19 cellular contexts compared by ENCODE assay signal in the genomic region with DNA sequence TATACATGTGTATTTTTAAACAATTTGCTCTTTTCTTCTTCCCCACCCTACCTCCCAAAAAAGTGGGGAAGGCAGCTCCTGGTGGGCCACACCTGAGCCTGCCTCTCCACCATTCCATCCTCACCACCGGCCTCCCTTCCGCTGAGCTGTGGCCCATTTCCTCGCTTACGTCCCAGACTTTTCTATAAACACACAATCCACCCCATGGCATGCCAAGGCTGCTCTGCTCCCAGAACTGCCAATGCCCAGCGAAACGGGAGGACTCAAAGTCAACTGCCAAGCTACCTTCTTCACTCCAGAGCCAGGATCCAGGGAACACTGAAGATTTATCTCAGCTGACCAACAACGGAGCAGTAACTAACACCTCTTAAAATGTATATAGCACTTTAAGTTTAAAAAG. TPM values are rescaled to one million over a fixed set of nuclear protein-coding genes. Genes with fewer than 3 reads are reported as not detected.
A peak's percentile ranks its signal among the peaks of the same experiment; 100 is the strongest.
DNase-seq lines count a peak whose midpoint lies in the region; ATAC-seq lines count a peak whose summit lies in the region.
"Had no signal": no experiment of that assay in that cellular context is flagged by ENCODE, and none has a peak within 500 bp of the region (broad histone marks: within the 10 kb centered on the region; RNA-seq: fewer than 3 reads in every experiment).

No MANE protein-coding gene starts in this region.

- no peak for ATAC-seq in activated CD8-positive, alpha-beta T cell treated with anti-CD3 and anti-CD28 coated beads, Interleukin-2, amount 10 ng/mL, durations not matched to agents 7 days and 5 days
- no peak for ATAC-seq in memory B cell (ENCODE audit: low read depth)
- no peak for ATAC-seq in GM21423 (IDR thresholded peaks at IDR 0.05; ENCODE audit: unreplicated experiment)
- ATAC-seq: Right ventricle myocardium inferior had no signal

- H3K4me1 Mint-ChIP-seq in CD8-positive, alpha-beta memory T cell = peaks cover 52 to 63% (median 63%) of the 10 kb centered on the region in 3 donors
- H3K4me1 Mint-ChIP-seq in activated CD8-positive, alpha-beta T cell treated with anti-CD3 and anti-CD28 coated beads, Interleukin-2, amount 10 ng/mL, durations not matched to agents 7 days and 5 days (ENCODE audit: low read depth) = peaks cover 43% of the 10 kb centered on the region
- peaks cover 33% of the 10 kb centered on the region for H3K4me1 Mint-ChIP-seq in memory B cell

- H3K9me3 ChIP-seq in BLaER1 = peaks cover 22% of the 10 kb centered on the region
- no peaks in the 10 kb centered on the region for H3K9me3 ChIP-seq in CD8-positive, alpha-beta memory T cell (ENCODE audit: low read length)
- H3K9me3 ChIP-seq: HAP-1 had no signal

- peak overlapping the region; percentile 43 to 95 (median 79) for H3K4me3 Mint-ChIP-seq in CD8-positive, alpha-beta memory T cell
- H3K4me3 Mint-ChIP-seq in activated CD8-positive, alpha-beta T cell treated with anti-CD3 and anti-CD28 coated beads, Interleukin-2, amount 10 ng/mL, durations not matched to agents 7 days and 5 days = peak overlapping the region; percentile 86
- peak overlapping the region; percentile 32 for H3K4me3 Mint-ChIP-seq in memory B cell

- no peaks in the 10 kb centered on the region for H3K9me3 Mint-ChIP-seq in CD8-positive, alpha-beta memory T cell
- H3K9me3 Mint-ChIP-seq in activated CD8-positive, alpha-beta T cell treated with anti-CD3 and anti-CD28 coated beads, Interleukin-2, amount 10 ng/mL, durations not matched to agents 7 days and 5 days (ENCODE audit: insufficient read depth) = peaks cover 17% of the 10 kb centered on the region
- H3K9me3 Mint-ChIP-seq in memory B cell = no peaks in the 10 kb centered on the region

- peak overlapping the region; percentile 97; the same call in 1 of the 2 replicates for H3K4me3 ChIP-seq in BLaER1
- H3K4me3 ChIP-seq in CD8-positive, alpha-beta memory T cell (ENCODE audit: low read length) = peak overlapping the region; percentile 84
- H3K4me3 ChIP-seq: HAP-1 had no signal

- H3K36me3 ChIP-seq in BLaER1 = peaks cover 41% of the 10 kb centered on the region
- peaks cover 5% of the 10 kb centered on the region for H3K36me3 ChIP-seq in CD8-positive, alpha-beta memory T cell (ENCODE audit: insufficient read depth, low read length)
- H3K36me3 ChIP-seq: HAP-1 had no signal

- H3K4me1 ChIP-seq in BLaER1 = peaks cover 47% of the 10 kb centered on the region
- peaks cover 36% of the 10 kb centered on the region for H3K4me1 ChIP-seq in CD8-positive, alpha-beta memory T cell (ENCODE audit: insufficient read depth, low read length)

- POLR2A ChIA-PET in CD8-positive, alpha-beta memory T cell (lab: Charles Lee) = interaction anchor here (2.6 kb wide), 1 partner anchor 110 kb away, joined by 8 read pairs; the partner anchor contains the start of genes BRCA2 and ZAR1L
- POLR2A ChIA-PET in activated CD8-positive, alpha-beta T cell treated with anti-CD3 and anti-CD28 coated beads, Interleukin-2, amount 10 ng/mL, durations not matched to agents 7 days and 5 days (lab: Charles Lee) = interaction anchor here (0.8 to 4.7 kb wide), 3 partner anchors 35 to 110 kb away, joined by 4 to 64 read pairs (median 6); partner anchors contain the start of genes BRCA2 and ZAR1L

- CTCF ChIA-PET in CD8-positive, alpha-beta memory T cell (lab: Charles Lee) = interaction anchor here (1.1 to 2.2 kb wide), 3 partner anchors 10 to 17 kb away, joined by 3 to 7 read pairs (median 3); no protein-coding TSS in a partner anchor
- CTCF ChIA-PET in activated CD8-positive, alpha-beta T cell treated with anti-CD3 and anti-CD28 coated beads, Interleukin-2, amount 10 ng/mL, durations not matched to agents 7 days and 5 days (lab: Charles Lee) = interaction anchor here (1.2 to 1.8 kb wide), 2 partner anchors 10 to 110 kb away, joined by 4 to 5 read pairs; partner anchors contain the start of genes BRCA2 and ZAR1L

- no peaks in the 10 kb centered on the region for H3K27me3 Mint-ChIP-seq in CD8-positive, alpha-beta memory T cell
- no peaks in the 10 kb centered on the region for H3K27me3 Mint-ChIP-seq in activated CD8-positive, alpha-beta T cell treated with anti-CD3 and anti-CD28 coated beads, Interleukin-2, amount 10 ng/mL, durations not matched to agents 7 days and 5 days (ENCODE audit: low read depth)
- H3K27me3 Mint-ChIP-seq in memory B cell = no peaks in the 10 kb centered on the region

- H3K27ac ChIP-seq in BLaER1 = no peak overlapping the region
- H3K27ac ChIP-seq in CD8-positive, alpha-beta memory T cell (ENCODE audit: low read depth, low read length) = no peak overlapping the region
- no peak overlapping the region for H3K27ac ChIP-seq in caudate nucleus (ENCODE audit: low read depth, low read length)

- no peak for DNase-seq in CD8-positive, alpha-beta memory T cell
- no peak for DNase-seq in activated CD8-positive, alpha-beta T cell treated with anti-CD3 and anti-CD28 coated beads, Interleukin-2, amount 10 ng/mL, durations not matched to agents 7 days and 5 days
- DNase-seq in memory B cell (ENCODE audit: low spot score in 2 of 2) (no peak), LoVo (ENCODE audit: low spot score) (no peak), HK-2 (ENCODE audit: unreplicated experiment) (no peak), caudate nucleus (lab: John Stamatoyannopoulos, UW) (no peak)
- DNase-seq: activated CD4-positive, alpha-beta T cell treated with anti-CD3 and anti-CD28 coated beads for 48 hours; AML-193; foreskin melanocyte; mesendoderm; NCI-H1105; NCI-H2171 treated with DMSO at 0.1 percent for 48 hours; nucleus accumbens; stimulated activated CD4-positive, alpha-beta T cell treated with anti-CD3 and anti-CD28 coated beads, Interleukin-4, amount 100 ng/mL, for 24 hours; T-helper 9 cell had no signal

- H3K27me3 ChIP-seq in BLaER1 = no peaks in the 10 kb centered on the region
- H3K27me3 ChIP-seq in CD8-positive, alpha-beta memory T cell (ENCODE audit: insufficient read depth, low read length, poor library complexity, severe bottlenecking) = no peaks in the 10 kb centered on the region

- H3K36me3 Mint-ChIP-seq in CD8-positive, alpha-beta memory T cell = peaks cover under 1 to 51% (median 12%) of the 10 kb centered on the region in 3 donors
- H3K36me3 Mint-ChIP-seq in activated CD8-positive, alpha-beta T cell treated with anti-CD3 and anti-CD28 coated beads, Interleukin-2, amount 10 ng/mL, durations not matched to agents 7 days and 5 days (ENCODE audit: low read depth) = peaks cover 53% of the 10 kb centered on the region
- peaks cover 21% of the 10 kb centered on the region for H3K36me3 Mint-ChIP-seq in memory B cell

- peak overlapping the region; percentile 97 for H3K4me2 ChIP-seq in BLaER1

- peak overlapping the region in 7 of 8 donors; percentile 0 to 94 (median 73) for H3K27ac Mint-ChIP-seq in CD8-positive, alpha-beta memory T cell
- peak overlapping the region; percentile 67 for H3K27ac Mint-ChIP-seq in activated CD8-positive, alpha-beta T cell treated with anti-CD3 and anti-CD28 coated beads, Interleukin-2, amount 10 ng/mL, durations not matched to agents 7 days and 5 days
- H3K27ac Mint-ChIP-seq in memory B cell = peak overlapping the region; percentile 100

- peaks cover 26% of the 10 kb centered on the region; the same call in 1 of the 2 replicates for H4K20me1 ChIP-seq in BLaER1

- no peak overlapping the region for H3K9ac ChIP-seq in BLaER1

RNA-seq across cellular contexts. Expression of gene N4BP2L1, which starts 2.8 kb away (rescaled TPM):
- total RNA-seq in CD8-positive, alpha-beta memory T cell = 10 to 100 TPM; 15.1 to 16.8 TPM
- 54.3 TPM for polyA plus RNA-seq in CD8-positive, alpha-beta memory T cell
- total RNA-seq in activated CD8-positive, alpha-beta T cell treated with anti-CD3 and anti-CD28 coated beads, Interleukin-2, amount 10 ng/mL, durations not matched to agents 7 days and 5 days = 10 to 100 TPM; 27.7 to 27.8 TPM

Comparison
In these comparisons a context has a peak if more than half of its experiments do, and no peak if none do; other contexts are left out.
1. H3K4me3 Mint-ChIP-seq: peak in every context shown above with its lines; median percentile 86 in activated CD8-positive, alpha-beta T cell treated with anti-CD3 and anti-CD28 coated beads, Interleukin-2, amount 10 ng/mL, durations not matched to agents 7 days and 5 days; 79 in CD8-positive, alpha-beta memory T cell; 32 in memory B cell.